ENCODE assay signal across 1 cellular context in genomic region chr10:96701265-96701664, GRCh38.
TF ChIP-seq lines count a peak whose summit lies in the region.

No MANE protein-coding gene starts in this region.

TF ChIP-seq in GM12878, 131 proteins besides CTCF, POLR2A, EP300 and RAD21:
- peak; percentile 42; the same call in 1 of the 2 replicates for TF ChIP-seq RB1 (IDR thresholded peaks at IDR 0.05; ENCODE audit: borderline replicate concordance)
- TF ChIP-seq, protein P1, sequence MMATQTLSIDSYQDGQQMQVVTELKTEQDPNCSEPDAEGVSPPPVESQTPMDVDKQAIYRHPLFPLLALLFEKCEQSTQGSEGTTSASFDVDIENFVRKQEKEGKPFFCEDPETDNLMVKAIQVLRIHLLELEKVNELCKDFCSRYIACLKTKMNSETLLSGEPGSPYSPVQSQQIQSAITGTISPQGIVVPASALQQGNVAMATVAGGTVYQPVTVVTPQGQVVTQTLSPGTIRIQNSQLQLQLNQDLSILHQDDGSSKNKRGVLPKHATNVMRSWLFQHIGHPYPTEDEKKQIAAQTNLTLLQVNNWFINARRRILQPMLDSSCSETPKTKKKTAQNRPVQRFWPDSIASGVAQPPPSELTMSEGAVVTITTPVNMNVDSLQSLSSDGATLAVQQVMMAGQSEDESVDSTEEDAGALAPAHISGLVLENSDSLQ (IDR thresholded peaks at IDR 0.05), result no peak
- no peak for TF ChIP-seq ZSCAN29 (IDR thresholded peaks at IDR 0.05)
- TF ChIP-seq ZNF207 (IDR thresholded peaks at IDR 0.05; ENCODE audit: borderline replicate concordance), result no peak
- TF ChIP-seq POU2F2 (IDR thresholded peaks at IDR 0.05; ENCODE audit: borderline replicate concordance, low read depth, low read length), result 0 out of 3 replicates have a peak, but pooled peaks have one; percentile 11
- TF ChIP-seq GABPA (IDR thresholded peaks at IDR 0.05; ENCODE audit: low read depth), result no peak
- TF ChIP-seq YY1 (IDR thresholded peaks at IDR 0.05; ENCODE audit: low read depth, low read length), result peak; percentile 73; the same call in 1 of the 2 replicates
TF ChIP-seq in GM12878: peak in this region for 3.
